In genomic region chr2:8661736-8662135, GRCh38 we compare ENCODE assay signal across 12 cellular contexts. TPM values are rescaled to one million over a fixed set of nuclear protein-coding genes. Genes with fewer than 3 reads are reported as not detected.
DNase-seq lines count a peak whose midpoint lies in the region; ATAC-seq and TF ChIP-seq lines count a peak whose summit lies in the region.
"Had no signal": no experiment of that assay in that cellular context is flagged by ENCODE, and none has a peak within 500 bp of the region (broad histone marks: within the 10 kb centered on the region; RNA-seq: fewer than 3 reads in every experiment).

No MANE protein-coding gene starts in this region.

- no peak overlapping the region for H3K4me3 Mint-ChIP-seq in Calu3 (ENCODE audit: low read depth, unreplicated experiment)

- H3K4me3 ChIP-seq in AG10803 (ENCODE audit: low read length) = peak overlapping the region; percentile 12; the same call in 1 of the 2 replicates
- H3K4me3 ChIP-seq in rectal smooth muscle tissue (ENCODE audit: low read length) = no peak overlapping the region
- no peak overlapping the region for H3K4me3 ChIP-seq in thyroid gland (replicated peaks in 1 of 3)
- H3K4me3 ChIP-seq in prostate gland = no peak overlapping the region
- H3K4me3 ChIP-seq: dorsolateral prefrontal cortex had no signal

- intact Hi-C loops in left cardiac atrium (cut with DNase I) (no loop called here), thyroid gland (cut with DNase I) (no loop called here), prostate gland (cut with DNase I) (no loop called here), Calu3 (cut with micrococcal nuclease; ENCODE audit: unreplicated experiment) (no loop called here)

- H3K27me3 ChIP-seq in rectal smooth muscle tissue (ENCODE audit: control insufficient read depth, insufficient read depth, low read length) (no peaks in the 10 kb centered on the region), thyroid gland (no peaks in the 10 kb centered on the region), prostate gland (replicated peaks; ENCODE audit: insufficient read depth) (no peaks in the 10 kb centered on the region)

- no peaks in the 10 kb centered on the region for H3K9me3 ChIP-seq in thyroid gland
- H3K9me3 ChIP-seq in prostate gland = no peaks in the 10 kb centered on the region

- no peaks in the 10 kb centered on the region for H3K27me3 Mint-ChIP-seq in Calu3 (ENCODE audit: unreplicated experiment)

- TF ChIP-seq POLR2A in thyroid gland (IDR thresholded peaks at IDR 0.05) = no peak
- TF ChIP-seq POLR2A in prostate gland (IDR thresholded peaks at IDR 0.05) = no peak

- H3K9me3 Mint-ChIP-seq in Calu3 (ENCODE audit: low read depth, unreplicated experiment) = no peaks in the 10 kb centered on the region

- CTCF ChIA-PET in Calu3 (lab: Charles Lee) = no interaction called here

- H3K9ac ChIP-seq in rectal smooth muscle tissue (ENCODE audit: low read length) = no peak overlapping the region

- peaks cover 11% of the 10 kb centered on the region for H3K4me1 ChIP-seq in rectal smooth muscle tissue (ENCODE audit: control insufficient read depth, insufficient read depth, low read length)
- H3K4me1 ChIP-seq in thyroid gland = peaks cover 4 to 11% of the 10 kb centered on the region in 2 donors
- no peaks in the 10 kb centered on the region for H3K4me1 ChIP-seq in prostate gland (replicated peaks)

- H3K36me3 ChIP-seq in rectal smooth muscle tissue (ENCODE audit: control insufficient read depth, insufficient read depth, low read length) (no peaks in the 10 kb centered on the region), thyroid gland (no peaks in the 10 kb centered on the region), prostate gland (no peaks in the 10 kb centered on the region)

- peak; percentile 92 for DNase-seq in AG10803 (ENCODE audit: low read depth)
- peak; percentile 53 for DNase-seq in left cardiac atrium
- no peak for DNase-seq in thyroid gland
- no peak for DNase-seq in prostate gland (ENCODE audit: low spot score)
- no peak for DNase-seq in Calu3
- DNase-seq: activated CD8-positive, alpha-beta memory T cell treated with anti-CD3 and anti-CD28 coated beads, Interleukin-2, amount 50 U/mL, for 4 hours; NCI-H2081 treated with DMSO at 0.1 percent for 48 hours had no signal

- peaks cover 24% of the 10 kb centered on the region for H3K4me1 Mint-ChIP-seq in Calu3 (ENCODE audit: low read depth, unreplicated experiment)

- BruUV-seq in Calu3 (replicated peaks; lab: Mats Ljungman, UMichigan) = no TSS peak

- 85 to 91% methylated on average over 7 of the region's 7 CpGs for WGBS in thyroid gland, 2 donors
- 55% methylated on average over 7 of the region's 7 CpGs for WGBS in prostate gland

- TF ChIP-seq CTCF in AG10803 (conservative IDR thresholded peaks at IDR 0.05; ENCODE audit: low read length) (no peak), thyroid gland (IDR thresholded peaks at IDR 0.05) (no peak), prostate gland (IDR thresholded peaks at IDR 0.05) (no peak), Calu3 (IDR thresholded peaks at IDR 0.05; ENCODE audit: unreplicated experiment) (no peak)

- peak overlapping the region; percentile 75 for H3K27ac ChIP-seq in rectal smooth muscle tissue (ENCODE audit: low read depth, low read length)
- H3K27ac ChIP-seq in thyroid gland = no peak overlapping the region
- H3K27ac ChIP-seq in prostate gland = no peak overlapping the region
- H3K27ac ChIP-seq: C4-2B, dorsolateral prefrontal cortex had no signal

- peak; percentile 40 for ATAC-seq in SK-N-SH treated with all-trans-retinoic acid at 6 μM for 48 hours
- peak; percentile 44 to 50 for ATAC-seq in left cardiac atrium
- no peak for ATAC-seq in GM21529 (IDR thresholded peaks at IDR 0.05; ENCODE audit: unreplicated experiment)

- H3K27ac Mint-ChIP-seq in Calu3 (ENCODE audit: unreplicated experiment) = no peak overlapping the region

- peaks cover 4% of the 10 kb centered on the region for H3K36me3 Mint-ChIP-seq in Calu3 (ENCODE audit: insufficient read depth, unreplicated experiment)

TF ChIP-seq in SK-N-SH treated with all-trans-retinoic acid at 6 μM for 48 hours, 23 proteins besides CTCF, POLR2A, EP300 and RAD21:
- no peak for TF ChIP-seq PPARA (CRISPR knock-in tag; IDR thresholded peaks at IDR 0.05; ENCODE audit: borderline replicate concordance)
- no peak for TF ChIP-seq ESRRG (CRISPR knock-in tag; IDR thresholded peaks at IDR 0.05)
- no peak for TF ChIP-seq TSHZ2 (CRISPR knock-in tag; IDR thresholded peaks at IDR 0.05)
- no peak for TF ChIP-seq PATZ1 (CRISPR knock-in tag; IDR thresholded peaks at IDR 0.05; ENCODE audit: borderline replicate concordance)
- TF ChIP-seq CSDC2 (CRISPR knock-in tag; IDR thresholded peaks at IDR 0.05) = no peak
- TF ChIP-seq ZNF8 (CRISPR knock-in tag; IDR thresholded peaks at IDR 0.05) = no peak
- no peak for TF ChIP-seq POU6F1 (CRISPR knock-in tag; IDR thresholded peaks at IDR 0.05; ENCODE audit: borderline replicate concordance, low read depth)
- no peak for TF ChIP-seq TOX (CRISPR knock-in tag; IDR thresholded peaks at IDR 0.05; ENCODE audit: borderline replicate concordance)
- no peak for TF ChIP-seq ARNTL (CRISPR knock-in tag; IDR thresholded peaks at IDR 0.05; ENCODE audit: borderline replicate concordance, low read depth)
- no peak for TF ChIP-seq BACH2 (CRISPR knock-in tag; IDR thresholded peaks at IDR 0.05; ENCODE audit: borderline replicate concordance)
- TF ChIP-seq ISL1 (CRISPR knock-in tag; IDR thresholded peaks at IDR 0.05) = no peak; the same call in 1 of the 2 replicates
- no peak for TF ChIP-seq RARB (CRISPR knock-in tag; IDR thresholded peaks at IDR 0.05)
- no peak for TF ChIP-seq TCF4 (CRISPR knock-in tag; IDR thresholded peaks at IDR 0.05; ENCODE audit: borderline replicate concordance)
- TF ChIP-seq ZFP3 (CRISPR knock-in tag; IDR thresholded peaks at IDR 0.05) = no peak
- TF ChIP-seq ZNF70 (CRISPR knock-in tag; IDR thresholded peaks at IDR 0.05) = no peak
TF ChIP-seq in SK-N-SH treated with all-trans-retinoic acid at 6 μM for 48 hours: peak in this region for 0.

RNA-seq across cellular contexts. Expression of gene ID2, which starts 20.1 kb away (rescaled TPM):
- total RNA-seq in left cardiac atrium (10 to 100 TPM; 47.5 to 68.2 TPM), thyroid gland (100 to 1,000 TPM; 226 to 298 (median 247) TPM), prostate gland (100 to 1,000 TPM; 172 to 238 TPM), Calu3 (2022) (77.8 and 92.5 TPM in 2 replicates)

Comparison
In these comparisons a context has a peak if more than half of its experiments do, and no peak if none do; other contexts are left out.
1. DNase-seq: peak in AG10803 (single experiment) and left cardiac atrium (single experiment); none in thyroid gland (0 of 2), prostate gland (single experiment) and Calu3 (single experiment).